ENCODE assay signal across 8 cellular contexts in the genomic region with DNA sequence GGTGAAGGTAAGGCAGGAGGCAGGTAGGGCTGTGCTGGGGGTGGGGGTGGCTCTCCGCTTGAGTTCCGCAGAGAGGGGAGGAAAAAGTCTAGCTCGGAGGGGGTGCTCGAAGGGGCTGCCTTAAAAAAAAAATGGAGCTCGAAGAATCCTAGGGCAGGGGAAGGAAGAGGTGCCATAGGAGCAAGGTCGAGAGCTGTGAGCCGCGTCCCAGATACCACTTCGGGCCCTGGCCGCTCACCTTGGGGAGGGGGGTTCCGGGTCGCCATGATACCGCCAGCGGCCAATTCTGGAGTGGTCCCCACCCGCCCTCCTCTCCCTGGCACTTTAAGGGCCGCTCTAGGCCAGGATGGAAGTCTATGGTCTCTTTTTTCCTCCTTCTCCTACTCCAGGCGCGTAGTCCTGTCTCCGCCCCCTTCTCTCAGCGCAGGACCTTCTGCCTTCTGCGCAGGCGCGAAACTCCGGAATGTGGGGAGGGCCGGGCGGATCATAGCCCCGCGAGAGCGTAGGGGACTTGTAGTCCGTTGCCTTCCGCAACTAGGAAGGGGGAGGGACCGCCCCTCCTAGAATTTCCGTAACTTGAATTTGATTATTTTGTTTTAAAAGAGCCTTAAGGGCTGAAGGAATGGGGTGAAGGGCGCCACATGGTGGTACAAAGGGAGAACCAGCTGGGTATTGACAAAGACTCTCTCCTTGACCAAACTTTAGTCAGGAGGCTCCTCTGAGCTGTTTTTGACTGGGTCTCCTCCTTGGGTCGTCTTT. TPM values are rescaled to one million over a fixed set of nuclear protein-coding genes. Genes with fewer than 3 reads are reported as not detected.
DNase-seq lines count a peak whose midpoint lies in the region; ATAC-seq and TF ChIP-seq lines count a peak whose summit lies in the region.

A gene with protein sequence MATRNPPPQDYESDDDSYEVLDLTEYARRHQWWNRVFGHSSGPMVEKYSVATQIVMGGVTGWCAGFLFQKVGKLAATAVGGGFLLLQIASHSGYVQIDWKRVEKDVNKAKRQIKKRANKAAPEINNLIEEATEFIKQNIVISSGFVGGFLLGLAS (minus strand): TSS at position 293 of the 759 bp plus-strand sequence. CDS start 27 bp downstream, at position 266.

- H3K4me1 ChIP-seq in A673 (ENCODE audit: insufficient read depth, low read length, poor library complexity, severe bottlenecking) (peaks cover 12% of the 10 kb centered on the region), breast epithelium (no peaks in the 10 kb centered on the region)

- POLR2A ChIA-PET in A673 (lab: Charles Lee; ENCODE audit: low non-redundant PET) = interaction anchor here (0.5 kb wide), 1 partner anchor 13 kb away, joined by 9 read pairs; no protein-coding TSS in a partner anchor

- H3K27me3 ChIP-seq in A673 (replicated peaks; ENCODE audit: insufficient read depth, low read depth, low read length, poor library complexity) (no peaks in the 10 kb centered on the region), breast epithelium (no peaks in the 10 kb centered on the region)

- H3K27ac ChIP-seq in A673 (ENCODE audit: low read depth, low read length, poor library complexity, severe bottlenecking) (peak within 1 kb of the TSS; percentile 79), VCaP (peak within 1 kb of the TSS; percentile 78; the same call in 1 of the 2 replicates), breast epithelium (peak within 1 kb of the TSS; percentile 85 to 86), skin epidermis (peak within 1 kb of the TSS in 20 of 21 experiments; percentile 70 to 93 (median 85))

- CTCF ChIA-PET in A673 (lab: Charles Lee) = interaction anchor here (0.5 kb wide), 1 partner anchor 103 kb away, joined by 3 read pairs; no protein-coding TSS in a partner anchor

- H3K4me3 ChIP-seq in A673 (ENCODE audit: low read depth, low read length, poor library complexity, severe bottlenecking) (peak within 1 kb of the TSS; percentile 65), breast epithelium (peak within 1 kb of the TSS; percentile 59 to 74 (median 73)), iPS-18c (ENCODE audit: insufficient read depth, low read depth, low read length) (peak within 1 kb of the TSS; percentile 55), skin epidermis (peak within 1 kb of the TSS; percentile 52 to 65 (median 55))

- TF ChIP-seq CTCF in A673 (conservative IDR thresholded peaks at IDR 0.05; ENCODE audit: low read depth, low read length) (peak; percentile 62), VCaP (conservative IDR thresholded peaks at IDR 0.05) (peak; percentile 45), breast epithelium (IDR thresholded peaks at IDR 0.05) (peak in 1 of 3 donors; percentile 29)

- intact Hi-C loops in A673 (cut with micrococcal nuclease; ENCODE audit: unreplicated experiment) (loop anchor here (10.0 kb wide), 1 partner anchor 332 kb away; the partner anchor contains the start of gene KDM6A), breast epithelium (cut with DNase I; ENCODE audit: low total_unique reads) (no loop called here)

- ATAC-seq in GM18861 (IDR thresholded peaks at IDR 0.05; ENCODE audit: unreplicated experiment) (peak; percentile 97), HG03097 (IDR thresholded peaks at IDR 0.05; ENCODE audit: low FRiP score, unreplicated experiment) (peak; percentile 98)

- peak; percentile 30 for TF ChIP-seq POLR2A in breast epithelium (IDR thresholded peaks at IDR 0.05)

- DNase-seq in A673 (ENCODE audit: low spot score) = peak; percentile 99
- DNase-seq in NCI-H2171 treated with DMSO at 0.1 percent for 48 hours (lab: John Stamatoyannopoulos, UW) = peak; percentile 94
- DNase-seq in breast epithelium (ENCODE audit: low spot score in 2 of 2) = peak; percentile 90 to 91

- no peaks in the 10 kb centered on the region for H3K9me3 ChIP-seq in A673 (ENCODE audit: low read depth, low read length, poor library complexity, severe bottlenecking)
- H3K9me3 ChIP-seq in breast epithelium = no peaks in the 10 kb centered on the region
- peaks cover 2% of the 10 kb centered on the region for H3K9me3 ChIP-seq in iPS-18c (ENCODE audit: control insufficient read depth, insufficient read depth, low read length)

- BruUV-seq in A673 (replicated peaks; lab: Mats Ljungman, UMichigan) = no TSS peak

- H3K36me3 ChIP-seq in A673 (ENCODE audit: insufficient read depth, low read length, poor library complexity, severe bottlenecking) (peaks cover 5% of the 10 kb centered on the region), breast epithelium (no peaks in the 10 kb centered on the region)

RNA-seq across cellular contexts. Expression of the gene that starts here (rescaled TPM):
- 41.0 and 44.2 TPM in 2 replicates for total RNA-seq in A673 (2021)
- total RNA-seq in breast epithelium = 10 to 100 TPM; 12.0 to 14.4 (median 13.5) TPM

Comparison
In these comparisons a context has a peak if more than half of its experiments do, and no peak if none do; other contexts are left out.
1. Peak in every context shown above with its lines: DNase-seq, ATAC-seq, H3K4me3 ChIP-seq and H3K27ac ChIP-seq.